ENCODE assay signal across 11 cellular contexts in genomic region chr2:63819765-63820717, GRCh38. TPM values are rescaled to one million over a fixed set of nuclear protein-coding genes. Genes with fewer than 3 reads are reported as not detected.
DNase-seq lines count a peak whose midpoint lies in the region; ATAC-seq and TF ChIP-seq lines count a peak whose summit lies in the region.
"Had no signal": no experiment of that assay in that cellular context is flagged by ENCODE, and none has a peak within 500 bp of the region (broad histone marks: within the 10 kb centered on the region; RNA-seq: fewer than 3 reads in every experiment).

No MANE protein-coding gene starts in this region.

- DNase-seq in SIG-M5 treated with dmso at 0.1 percent for 504 hours (lab: John Stamatoyannopoulos, UW; ENCODE audit: unreplicated experiment) (peak; percentile 83), left ventricle myocardium inferior (peak; percentile 46), psoas muscle (peak; percentile 45 to 75), RKO (ENCODE audit: low spot score) (no peak), C1 segment of cervical spinal cord (lab: John Stamatoyannopoulos, UW) (no peak), nucleus accumbens (lab: John Stamatoyannopoulos, UW) (no peak), activated gamma-delta T cell treated with Interleukin-2 at 50 U/mL for 16 hours (no peak)
- DNase-seq: activated naive CD4-positive, alpha-beta T cell treated with anti-CD3 and anti-CD28 coated beads, Interleukin-2, amount 10 ng/mL, durations not matched to agents 7 days and 5 days; CD8-positive, alpha-beta memory T cell; effector CD8-positive, alpha-beta T cell had no signal

- no peaks in the 10 kb centered on the region for H3K27me3 ChIP-seq in left ventricle myocardium inferior (ENCODE audit: low read depth)
- no peaks in the 10 kb centered on the region for H3K27me3 ChIP-seq in psoas muscle (ENCODE audit: insufficient read depth in 3 of 3, low read length in 2 of 3)

- H3K4me1 ChIP-seq in HEK293 (ENCODE audit: control insufficient read depth, insufficient read depth, low read length): peaks cover 7% of the 10 kb centered on the region; the same call in 1 of the 2 replicates
- H3K4me1 ChIP-seq in left ventricle myocardium inferior: peaks cover 20% of the 10 kb centered on the region
- H3K4me1 ChIP-seq in psoas muscle: peaks cover 24% of the 10 kb centered on the region

- POLR2A ChIA-PET in HEK293 (lab: Yijun Ruan, JAX): interaction anchor here (1.6 to 3.5 kb wide), 2 partner anchors 8 to 21 kb away, joined by 8 to 14 read pairs; partner anchors contain the start of gene UGP2

- H3K4me3 ChIP-seq in HEK293 (ENCODE audit: low read depth, low read length) (no peak overlapping the region), left ventricle myocardium inferior (no peak overlapping the region), psoas muscle (no peak overlapping the region)

- intact Hi-C loops in left ventricle myocardium inferior (cut with micrococcal nuclease): no loop called here
- intact Hi-C loops in psoas muscle (cut with DNase I): no loop called here

- H3K36me3 ChIP-seq in HEK293 (ENCODE audit: control insufficient read depth in 2 of 2, insufficient read depth in 1 of 2, low read length in 2 of 2): no peaks in the 10 kb centered on the region
- no peaks in the 10 kb centered on the region for H3K36me3 ChIP-seq in left ventricle myocardium inferior
- no peaks in the 10 kb centered on the region for H3K36me3 ChIP-seq in psoas muscle (ENCODE audit: insufficient read depth in 1 of 2, low read depth in 1 of 2)

- CTCF ChIA-PET in HEK293 (lab: Yijun Ruan, JAX): interaction anchor here (0.6 to 1.7 kb wide), 4 partner anchors 9 to 177 kb away, joined by 3 to 7 read pairs (median 4); no protein-coding TSS in a partner anchor

- TF ChIP-seq CTCF in HEK293 (tag by site-specific recombination; IDR thresholded peaks at IDR 0.05) (no peak), left ventricle myocardium inferior (IDR thresholded peaks at IDR 0.05; ENCODE audit: borderline replicate concordance) (no peak), psoas muscle (IDR thresholded peaks at IDR 0.05) (no peak)

- no peak overlapping the region for H3K27ac ChIP-seq in HEK293 (ENCODE audit: extremely low read depth, low read depth, low read length)
- peak overlapping the region; percentile 79 for H3K27ac ChIP-seq in left ventricle myocardium inferior (replicated peaks)
- peak overlapping the region; percentile 51 for H3K27ac ChIP-seq in psoas muscle

- WGBS in psoas muscle, 3 donors: 46 to 56% (median 52%) methylated on average over 6 of the region's 6 CpGs

- H3K9me3 ChIP-seq in HEK293 (ENCODE audit: control insufficient read depth, insufficient read depth, low read depth, low read length): no peaks in the 10 kb centered on the region
- H3K9me3 ChIP-seq in left ventricle myocardium inferior (replicated peaks): no peaks in the 10 kb centered on the region
- H3K9me3 ChIP-seq in psoas muscle: no peaks in the 10 kb centered on the region

- peak; percentile 70 to 91 (median 84) for ATAC-seq in psoas muscle

TF ChIP-seq in HEK293, 187 proteins besides CTCF, POLR2A, EP300 and RAD21:
- TF ChIP-seq ZNF211 (tag by site-specific recombination; IDR thresholded peaks at IDR 0.05; ENCODE audit: low read depth) (no peak), ZNF335 (tag by site-specific recombination; conservative IDR thresholded peaks at IDR 0.05) (peak; percentile 22; the same call in 1 of the 2 replicates), ZNF274 (IDR thresholded peaks at IDR 0.05; ENCODE audit: low read length) (no peak), ZNF274 (tag by site-specific recombination; IDR thresholded peaks at IDR 0.05; ENCODE audit: borderline replicate concordance) (no peak), GLIS2 (tag by site-specific recombination; IDR thresholded peaks at IDR 0.05) (no peak), ZBTB20 (tag by site-specific recombination; IDR thresholded peaks at IDR 0.05) (peak; percentile 36)
- TF ChIP-seq, protein P1, sequence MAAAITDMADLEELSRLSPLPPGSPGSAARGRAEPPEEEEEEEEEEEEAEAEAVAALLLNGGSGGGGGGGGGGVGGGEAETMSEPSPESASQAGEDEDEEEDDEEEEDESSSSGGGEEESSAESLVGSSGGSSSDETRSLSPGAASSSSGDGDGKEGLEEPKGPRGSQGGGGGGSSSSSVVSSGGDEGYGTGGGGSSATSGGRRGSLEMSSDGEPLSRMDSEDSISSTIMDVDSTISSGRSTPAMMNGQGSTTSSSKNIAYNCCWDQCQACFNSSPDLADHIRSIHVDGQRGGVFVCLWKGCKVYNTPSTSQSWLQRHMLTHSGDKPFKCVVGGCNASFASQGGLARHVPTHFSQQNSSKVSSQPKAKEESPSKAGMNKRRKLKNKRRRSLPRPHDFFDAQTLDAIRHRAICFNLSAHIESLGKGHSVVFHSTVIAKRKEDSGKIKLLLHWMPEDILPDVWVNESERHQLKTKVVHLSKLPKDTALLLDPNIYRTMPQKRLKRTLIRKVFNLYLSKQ (tag by site-specific recombination; IDR thresholded peaks at IDR 0.05; ENCODE audit: borderline replicate concordance): no peak
TF ChIP-seq in HEK293: peak in this region for 2.

RNA-seq across cellular contexts. Expression of gene UGP2, which starts 21.7 kb away (rescaled TPM):
- total RNA-seq in left ventricle myocardium inferior: 394 TPM
- 100 to 1,000 TPM; 402 to 903 (median 596) TPM for total RNA-seq in psoas muscle
- polyA plus RNA-seq in psoas muscle: 100 to 1,000 TPM; 391 to 656 (median 520) TPM

Comparison
In these comparisons a context has a peak if more than half of its experiments do, and no peak if none do; other contexts are left out.
1. DNase-seq: peak in SIG-M5 treated with dmso at 0.1 percent for 504 hours (single experiment), left ventricle myocardium inferior (single experiment) and psoas muscle (2 of 2); none in RKO (single experiment), C1 segment of cervical spinal cord (0 of 14), nucleus accumbens (0 of 56) and activated gamma-delta T cell treated with Interleukin-2 at 50 U/mL for 16 hours (single experiment).